ENCODE assay signal across 14 cellular contexts in genomic region chr20:5626603-5627002, GRCh38. TPM values are rescaled to one million over a fixed set of nuclear protein-coding genes. Genes with fewer than 3 reads are reported as not detected.
A peak's percentile ranks its signal among the peaks of the same experiment; 100 is the strongest.
DNase-seq lines count a peak whose midpoint lies in the region; ATAC-seq and TF ChIP-seq lines count a peak whose summit lies in the region.
"Had no signal": no experiment of that assay in that cellular context is flagged by ENCODE, and none has a peak within 500 bp of the region (broad histone marks: within the 10 kb centered on the region; RNA-seq: fewer than 3 reads in every experiment).

No MANE protein-coding gene starts in this region.

- H3K56ac ChIP-seq in IMR-90 (ENCODE audit: extremely low read depth, insufficient read depth, low read length), result no peak overlapping the region

- H3K27me3 Mint-ChIP-seq in activated T-cell treated with anti-CD3 and anti-CD28 coated beads, Interleukin-2, amount 50 U/mL, for 4 hours (ENCODE audit: low read depth), result no peaks in the 10 kb centered on the region

- H3K36me3 Mint-ChIP-seq in stimulated activated effector memory CD8-positive, alpha-beta T cell treated with anti-CD3 and anti-CD28 coated beads, Interleukin-12 subunit alpha, Interleukin-12 subunit beta, amount 100 ng/mL, for 72 hours, result no peaks in the 10 kb centered on the region
- H3K36me3 Mint-ChIP-seq in activated T-cell treated with anti-CD3 and anti-CD28 coated beads, Interleukin-2, amount 50 U/mL, for 4 hours (ENCODE audit: insufficient read depth), result no peaks in the 10 kb centered on the region
- H3K36me3 Mint-ChIP-seq: CD14-positive monocyte; CD8-positive, alpha-beta T cell had no signal

- H2BK5ac ChIP-seq in IMR-90 (ENCODE audit: low read depth, low read length, poor library complexity, severe bottlenecking), result no peak overlapping the region

- no peak overlapping the region for H3K18ac ChIP-seq in IMR-90 (ENCODE audit: low read depth, low read length)

- no peak overlapping the region for H3K14ac ChIP-seq in IMR-90 (replicated peaks; ENCODE audit: low read depth, low read length)

- CTCF ChIA-PET in IMR-90 (lab: Yijun Ruan, JAX), result no interaction called here

- H3K4me1 ChIP-seq in IMR-90 (ENCODE audit: control insufficient read depth, insufficient read depth, low read length), result no peaks in the 10 kb centered on the region
- peaks cover 0 to under 1% (median 0%) of the 10 kb centered on the region in 3 donors for H3K4me1 ChIP-seq in esophagus squamous epithelium

- no peak overlapping the region for H3K4ac ChIP-seq in IMR-90 (ENCODE audit: low read depth, low read length)

- no peak for TF ChIP-seq RAD21 in IMR-90 (IDR thresholded peaks at IDR 0.05; ENCODE audit: low read length)

- H2AK5ac ChIP-seq in IMR-90 (ENCODE audit: low read depth, low read length), result no peak overlapping the region

- H3K79me1 ChIP-seq in IMR-90 (ENCODE audit: low read depth in 1 of 2, low read length in 2 of 2), result no peaks in the 10 kb centered on the region

- no peak overlapping the region for H3K23ac ChIP-seq in IMR-90 (ENCODE audit: low read depth, low read length)

- no peaks in the 10 kb centered on the region for H3K4me1 Mint-ChIP-seq in stimulated activated effector memory CD8-positive, alpha-beta T cell treated with anti-CD3 and anti-CD28 coated beads, Interleukin-12 subunit alpha, Interleukin-12 subunit beta, amount 100 ng/mL, for 72 hours
- no peaks in the 10 kb centered on the region for H3K4me1 Mint-ChIP-seq in activated T-cell treated with anti-CD3 and anti-CD28 coated beads, Interleukin-2, amount 50 U/mL, for 4 hours (ENCODE audit: low read depth)

- in situ Hi-C loops in IMR-90 (cut with MboI; ENCODE audit: low sequenced_read_pairs), result no loop called here

- H4K5ac ChIP-seq in IMR-90 (ENCODE audit: low read depth, low read length), result no peak overlapping the region

- dilution Hi-C loops in IMR-90 (cut with HindIII; ENCODE audit: low sequenced_read_pairs, unreplicated experiment), result no loop called here

- H3K4me3 Mint-ChIP-seq in stimulated activated effector memory CD8-positive, alpha-beta T cell treated with anti-CD3 and anti-CD28 coated beads, Interleukin-12 subunit alpha, Interleukin-12 subunit beta, amount 100 ng/mL, for 72 hours, result no peak overlapping the region
- H3K4me3 Mint-ChIP-seq in activated T-cell treated with anti-CD3 and anti-CD28 coated beads, Interleukin-2, amount 50 U/mL, for 4 hours, result no peak overlapping the region
- H3K4me3 Mint-ChIP-seq: CD14-positive monocyte; CD8-positive, alpha-beta T cell had no signal

- ATAC-seq in IMR-90 (ENCODE audit: low read depth), result no peak
- no peak for ATAC-seq in stimulated activated effector memory CD8-positive, alpha-beta T cell treated with anti-CD3 and anti-CD28 coated beads, Interleukin-12 subunit alpha, Interleukin-12 subunit beta, amount 100 ng/mL, for 72 hours
- no peak for ATAC-seq in activated T-cell treated with anti-CD3 and anti-CD28 coated beads, Interleukin-2, amount 50 U/mL, for 4 hours
- ATAC-seq: CD8-positive, alpha-beta T cell had no signal

- TF ChIP-seq POLR2A in IMR-90 (IDR thresholded peaks at IDR 0.05; ENCODE audit: low read depth, low read length) (no peak), esophagus squamous epithelium (IDR thresholded peaks at IDR 0.05) (no peak)

- no CpG with 5 or more reads among the region's 2 CpGs for WGBS in IMR-90 (ENCODE audit: extremely low coverage in 2 of 2, insufficient read length in 1 of 2), 2 experiments
- WGBS in esophagus squamous epithelium, 2 donors, result 79 to 88% methylated on average over 2 of the region's 2 CpGs

- H2BK120ac ChIP-seq in IMR-90 (ENCODE audit: low read depth, low read length), result no peak overlapping the region

- H4K91ac ChIP-seq in IMR-90 (ENCODE audit: insufficient read depth, low read depth, low read length), result no peak overlapping the region

- H2BK20ac ChIP-seq in IMR-90 (ENCODE audit: low read depth, low read length), result no peak overlapping the region

- H2AK9ac ChIP-seq in IMR-90 (replicated peaks; ENCODE audit: low read depth, low read length, poor library complexity), result peak overlapping the region; percentile 13

- H3K4me2 ChIP-seq in IMR-90 (ENCODE audit: low read depth, low read length), result no peak overlapping the region

- H4K20me1 ChIP-seq in IMR-90 (ENCODE audit: insufficient read depth, low read length), result no peaks in the 10 kb centered on the region

- no peak overlapping the region for H2BK15ac ChIP-seq in IMR-90 (ENCODE audit: low read depth, low read length)

- no peaks in the 10 kb centered on the region for H3K36me3 ChIP-seq in IMR-90 (ENCODE audit: control insufficient read depth, insufficient read depth, low read length)
- H3K36me3 ChIP-seq in esophagus squamous epithelium, result no peaks in the 10 kb centered on the region

- H3K27ac Mint-ChIP-seq in stimulated activated effector memory CD8-positive, alpha-beta T cell treated with anti-CD3 and anti-CD28 coated beads, Interleukin-12 subunit alpha, Interleukin-12 subunit beta, amount 100 ng/mL, for 72 hours, result peak overlapping the region; percentile 35
- H3K27ac Mint-ChIP-seq: CD8-positive, alpha-beta T cell had no signal

- H3K9me3 Mint-ChIP-seq in stimulated activated effector memory CD8-positive, alpha-beta T cell treated with anti-CD3 and anti-CD28 coated beads, Interleukin-12 subunit alpha, Interleukin-12 subunit beta, amount 100 ng/mL, for 72 hours, result no peaks in the 10 kb centered on the region
- no peaks in the 10 kb centered on the region for H3K9me3 Mint-ChIP-seq in activated T-cell treated with anti-CD3 and anti-CD28 coated beads, Interleukin-2, amount 50 U/mL, for 4 hours
- H3K9me3 Mint-ChIP-seq: CD8-positive, alpha-beta T cell had no signal

- H4K8ac ChIP-seq in IMR-90 (ENCODE audit: low read depth in 2 of 2, low read length in 2 of 2), result no peak overlapping the region

- no peak overlapping the region for H3K4me3 ChIP-seq in IMR-90 (ENCODE audit: insufficient read depth, low read depth, low read length)
- no peak overlapping the region for H3K4me3 ChIP-seq in esophagus squamous epithelium

- no peak overlapping the region for H2AFZ ChIP-seq in IMR-90 (replicated peaks; ENCODE audit: low read length, poor library complexity)

- H3K9me3 ChIP-seq in IMR-90 (ENCODE audit: control insufficient read depth, insufficient read depth, low read length), result peaks cover 3% of the 10 kb centered on the region; the same call in 1 of the 2 replicates
- H3K9me3 ChIP-seq in esophagus squamous epithelium, result peaks cover 0 to 12% (median 10%) of the 10 kb centered on the region in 3 donors

- H3K27me3 ChIP-seq in IMR-90 (ENCODE audit: control insufficient read depth, insufficient read depth, low read length) (no peaks in the 10 kb centered on the region), esophagus squamous epithelium (no peaks in the 10 kb centered on the region)

- H3K9me1 ChIP-seq in IMR-90 (ENCODE audit: insufficient read depth, low read length), result no peaks in the 10 kb centered on the region

- H3K27ac ChIP-seq in IMR-90 (ENCODE audit: insufficient read depth, low read length) (no peak overlapping the region), esophagus squamous epithelium (no peak overlapping the region)

- DNase-seq in IMR-90 (no peak), NCI-H2196 treated with DMSO at 0.1 percent for 48 hours (lab: John Stamatoyannopoulos, UW; ENCODE audit: unreplicated experiment) (peak; percentile 40), SHP77 treated with DMSO at 0.1 percent for 48 hours (lab: John Stamatoyannopoulos, UW) (peak; percentile 41), esophagus squamous epithelium (lab: John Stamatoyannopoulos, UW) (no peak), RPMI8226 (no peak), ecto neural progenitor cell (ENCODE audit: low spot score) (no peak)
- no peak for DNase-seq in stimulated activated effector memory CD8-positive, alpha-beta T cell treated with anti-CD3 and anti-CD28 coated beads, Interleukin-12 subunit alpha, Interleukin-12 subunit beta, amount 100 ng/mL, for 72 hours (ENCODE audit: low spot score in 2 of 2)
- DNase-seq in activated T-cell treated with anti-CD3 and anti-CD28 coated beads, Interleukin-2, amount 50 U/mL, for 4 hours, result no peak
- DNase-seq: CD8-positive, alpha-beta T cell; COR-L47; DMS79 treated with DMSO at 0.1 percent for 48 hours; EL; HCEC 1CT had no signal

- POLR2A ChIA-PET in IMR-90 (lab: Charles Lee; ENCODE audit: unreplicated experiment), result no interaction called here

- H3K9ac ChIP-seq in IMR-90 (ENCODE audit: low read depth, low read length), result no peak overlapping the region

- intact Hi-C loops in IMR-90 (cut with micrococcal nuclease), result no loop called here
- intact Hi-C loops in esophagus squamous epithelium (cut with DNase I), result no loop called here

- BruUV-seq in IMR-90 (replicated peaks; lab: Mats Ljungman, UMichigan), result no TSS peak

- TF ChIP-seq CTCF in IMR-90 (conservative IDR thresholded peaks at IDR 0.05; ENCODE audit: low read depth, low read length) (no peak), esophagus squamous epithelium (IDR thresholded peaks at IDR 0.05) (no peak)

TF ChIP-seq in IMR-90, 13 proteins besides CTCF, POLR2A, EP300 and RAD21 (continues in another document):
- no peak for TF ChIP-seq NFE2L2 (IDR thresholded peaks at IDR 0.05; ENCODE audit: low read depth, low read length)
- TF ChIP-seq RFX5 (IDR thresholded peaks at IDR 0.05; ENCODE audit: low read depth, low read length), result no peak
- no peak for TF ChIP-seq FOS (IDR thresholded peaks at IDR 0.05; ENCODE audit: low read depth, low read length)
- TF ChIP-seq MAFK (IDR thresholded peaks at IDR 0.05; ENCODE audit: low read depth, low read length), result no peak
- no peak for TF ChIP-seq RCOR1 (IDR thresholded peaks at IDR 0.05; ENCODE audit: insufficient replicate concordance, low read length)
- TF ChIP-seq CHD1 (IDR thresholded peaks at IDR 0.05; ENCODE audit: low read depth, low read length), result no peak
- no peak for TF ChIP-seq ELK1 (IDR thresholded peaks at IDR 0.05; ENCODE audit: borderline replicate concordance, low read depth, low read length)
- no peak for TF ChIP-seq CEBPB (IDR thresholded peaks at IDR 0.05; ENCODE audit: low read depth, low read length)

RNA-seq across cellular contexts. Expression of gene GPCPD1, which starts 15.8 kb away (rescaled TPM):
- total RNA-seq in IMR-90 (2012; rRNA removed) (10.8 and 15.6 TPM in 2 replicates), esophagus squamous epithelium (10 to 100 TPM in 3 of 4 donors, 1 to 10 TPM in 1; 8.5 to 18.7 (median 11.8) TPM)
- 7.3 and 9.5 TPM in 2 replicates for polyA plus RNA-seq in IMR-90 (2012; rRNA removed)
- polyA plus RNA-seq in IMR-90 (2012; cell fraction: cytosol; rRNA removed), result 1.3 and 1.7 TPM in 2 replicates
- 4.9 and 39.2 TPM in 2 replicates for polyA plus RNA-seq in IMR-90 (2012; cell fraction: nucleus; rRNA removed; ENCODE audit: low replicate concordance)
- 10 to 100 TPM; 21.4 to 26.3 (median 24.4) TPM for total RNA-seq in activated T-cell treated with anti-CD3 and anti-CD28 coated beads, Interleukin-2, amount 50 U/mL, for 4 hours

Comparison
In these comparisons a context has a peak if more than half of its experiments do, and no peak if none do; other contexts are left out.
1. DNase-seq: peak in NCI-H2196 treated with DMSO at 0.1 percent for 48 hours (single experiment) and SHP77 treated with DMSO at 0.1 percent for 48 hours (single experiment); none in IMR-90 (single experiment), stimulated activated effector memory CD8-positive, alpha-beta T cell treated with anti-CD3 and anti-CD28 coated beads, Interleukin-12 subunit alpha, Interleukin-12 subunit beta, amount 100 ng/mL, for 72 hours (0 of 2), esophagus squamous epithelium (single experiment), RPMI8226 (single experiment), ecto neural progenitor cell (single experiment) and activated T-cell treated with anti-CD3 and anti-CD28 coated beads, Interleukin-2, amount 50 U/mL, for 4 hours (single experiment).